16 cellular contexts compared by ENCODE assay signal in the genomic region with DNA sequence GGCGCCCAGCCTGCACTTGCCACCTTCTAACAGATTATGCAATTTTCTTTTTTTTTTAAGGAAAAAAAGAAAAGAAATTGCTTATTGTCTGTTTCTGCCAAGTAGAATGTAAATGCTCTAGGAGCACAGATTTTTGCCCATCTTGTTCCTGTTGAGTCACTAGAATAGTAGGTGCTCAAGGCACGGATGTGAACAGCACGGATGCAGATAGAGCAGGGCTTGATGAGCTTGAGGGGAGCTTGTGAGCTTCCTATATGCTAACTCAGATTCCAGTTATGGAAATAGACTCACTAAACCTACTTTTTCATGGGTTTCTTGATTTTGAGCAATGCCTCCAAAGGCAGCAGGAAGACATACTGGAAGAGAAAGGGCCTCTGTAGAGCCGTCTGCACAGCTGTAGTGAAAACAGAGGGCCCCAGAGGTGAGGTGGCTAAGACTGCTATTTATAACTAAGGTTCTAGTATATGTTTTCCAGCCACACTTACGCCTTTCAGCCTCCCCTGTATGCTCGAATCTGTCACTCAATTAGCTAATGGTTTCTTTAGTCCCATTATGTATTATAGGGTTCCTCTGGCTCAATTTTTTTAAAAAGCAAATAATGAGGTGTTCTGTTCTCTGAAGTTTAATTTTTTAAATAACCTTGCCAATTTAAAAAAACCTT.
A peak's percentile ranks its signal among the peaks of the same experiment; 100 is the strongest.
DNase-seq lines count a peak whose midpoint lies in the region; ATAC-seq and TF ChIP-seq lines count a peak whose summit lies in the region.
"Had no signal": no experiment of that assay in that cellular context is flagged by ENCODE, and none has a peak within 500 bp of the region (broad histone marks: within the 10 kb centered on the region; RNA-seq: fewer than 3 reads in every experiment).

No MANE protein-coding gene starts in this region.

- H3K9me3 ChIP-seq in right atrium auricular region = no peaks in the 10 kb centered on the region
- H3K9me3 ChIP-seq in esophagus muscularis mucosa = no peaks in the 10 kb centered on the region
- H3K9me3 ChIP-seq: MG63, SJCRH30 had no signal

- peak; percentile 54 for ATAC-seq in GM21423 (IDR thresholded peaks at IDR 0.05; ENCODE audit: unreplicated experiment)
- peak; percentile 66 for ATAC-seq in HG03354 (IDR thresholded peaks at IDR 0.05; ENCODE audit: poor library complexity, severe bottlenecking, unreplicated experiment)
- no peak for ATAC-seq in HG02759 (IDR thresholded peaks at IDR 0.05; ENCODE audit: unreplicated experiment)
- ATAC-seq: activated CD4-positive, CD25-positive, alpha-beta regulatory T cell treated with anti-CD3 and anti-CD28 coated beads, Interleukin-2, amount 50 U/mL, for 24 hours; activated CD8-positive, alpha-beta memory T cell treated with anti-CD3 and anti-CD28 coated beads, Interleukin-2, amount 10 ng/mL, durations not matched to agents 7 days and 5 days had no signal

- no peaks in the 10 kb centered on the region for H3K36me3 ChIP-seq in right atrium auricular region
- H3K36me3 ChIP-seq in esophagus muscularis mucosa = peaks cover 0 to 2% (median 0%) of the 10 kb centered on the region in 4 donors
- H3K36me3 ChIP-seq: MG63, SJCRH30 had no signal

- peaks cover 0 to 58% of the 10 kb centered on the region in 2 donors for H3K4me1 ChIP-seq in right atrium auricular region
- peaks cover 33 to 47% (median 43%) of the 10 kb centered on the region in 4 donors for H3K4me1 ChIP-seq in esophagus muscularis mucosa
- H3K4me1 ChIP-seq: SJCRH30 had no signal

- intact Hi-C loops in esophagus muscularis mucosa (cut with DNase I) = no loop called here

- H3K27ac ChIP-seq in right atrium auricular region (peak overlapping the region; percentile 31 to 49), esophagus muscularis mucosa (replicated peaks in 1 of 4) (no peak overlapping the region)
- H3K27ac ChIP-seq: SJCRH30 had no signal

- TF ChIP-seq EP300 in esophagus muscularis mucosa (IDR thresholded peaks at IDR 0.05) = no peak

- H3K4me3 ChIP-seq in right atrium auricular region (no peak overlapping the region), esophagus muscularis mucosa (no peak overlapping the region)
- H3K4me3 ChIP-seq: MG63, SJCRH30 had no signal

- in situ Hi-C loops in GM13976 (cut with MboI; ENCODE audit: low sequenced_read_pairs, unreplicated experiment) = no loop called here

- WGBS in esophagus muscularis mucosa = 80% methylated on average over 6 of the region's 6 CpGs

- TF ChIP-seq POLR2A in esophagus muscularis mucosa (IDR thresholded peaks at IDR 0.05; ENCODE audit: low read depth) = no peak

- no peaks in the 10 kb centered on the region for H3K27me3 ChIP-seq in right atrium auricular region
- H3K27me3 ChIP-seq in esophagus muscularis mucosa = no peaks in the 10 kb centered on the region
- H3K27me3 ChIP-seq: MG63, SJCRH30 had no signal

- TF ChIP-seq CTCF in GM13976 (IDR thresholded peaks at IDR 0.05; ENCODE audit: borderline replicate concordance, control extremely low read depth, extremely low read depth, insufficient read depth, missing control alignments) (no peak), right atrium auricular region (IDR thresholded peaks at IDR 0.05) (no peak), esophagus muscularis mucosa (IDR thresholded peaks at IDR 0.05) (no peak)

- DNase-seq in GM13976 (ENCODE audit: low spot score) (peak; percentile 74), right atrium auricular region (ENCODE audit: low spot score) (no peak), esophagus muscularis mucosa (ENCODE audit: extremely low spot score) (no peak), hepatic stellate cell (ENCODE audit: low spot score) (no peak), KG1 (lab: John Stamatoyannopoulos, UW) (no peak)
- DNase-seq: activated CD8-positive, alpha-beta memory T cell treated with anti-CD3 and anti-CD28 coated beads, Interleukin-2, amount 10 ng/mL, durations not matched to agents 7 days and 5 days; foreskin melanocyte; MG63; NCI-H187; OCI-M1; posterior cingulate gyrus; SJCRH30 had no signal

Comparison
In these comparisons a context has a peak if more than half of its experiments do, and no peak if none do; other contexts are left out.
1. H3K27ac ChIP-seq: peak in right atrium auricular region (2 of 2); none in esophagus muscularis mucosa (0 of 4).